In genomic region chr19:45471116-45471865, GRCh38 we compare ENCODE assay signal across 1 cellular context.
TF ChIP-seq lines count a peak whose summit lies in the region.

No MANE protein-coding gene starts in this region.

TF ChIP-seq in A549, 52 proteins besides CTCF, POLR2A, EP300 and RAD21:
- TF ChIP-seq POLR2AphosphoS2 (conservative IDR thresholded peaks at IDR 0.05; ENCODE audit: low read length) (peak; percentile 91), TFCP2L1 (CRISPR knock-in tag; IDR thresholded peaks at IDR 0.05) (peak; percentile 78; the same call in 1 of the 2 replicates), HOXA7 (CRISPR knock-in tag; IDR thresholded peaks at IDR 0.05) (peak; percentile 78; the same call in 1 of the 2 replicates), FOSB (CRISPR knock-in tag; IDR thresholded peaks at IDR 0.05) (peak; percentile 54)
- TF ChIP-seq, protein P1, sequence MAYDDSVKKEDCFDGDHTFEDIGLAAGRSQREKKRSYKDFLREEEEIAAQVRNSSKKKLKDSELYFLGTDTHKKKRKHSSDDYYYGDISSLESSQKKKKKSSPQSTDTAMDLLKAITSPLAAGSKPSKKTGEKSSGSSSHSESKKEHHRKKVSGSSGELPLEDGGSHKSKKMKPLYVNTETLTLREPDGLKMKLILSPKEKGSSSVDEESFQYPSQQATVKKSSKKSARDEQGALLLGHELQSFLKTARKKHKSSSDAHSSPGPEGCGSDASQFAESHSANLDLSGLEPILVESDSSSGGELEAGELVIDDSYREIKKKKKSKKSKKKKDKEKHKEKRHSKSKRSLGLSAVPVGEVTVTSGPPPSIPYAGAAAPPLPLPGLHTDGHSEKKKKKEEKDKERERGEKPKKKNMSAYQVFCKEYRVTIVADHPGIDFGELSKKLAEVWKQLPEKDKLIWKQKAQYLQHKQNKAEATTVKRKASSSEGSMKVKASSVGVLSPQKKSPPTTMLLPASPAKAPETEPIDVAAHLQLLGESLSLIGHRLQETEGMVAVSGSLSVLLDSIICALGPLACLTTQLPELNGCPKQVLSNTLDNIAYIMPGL (CRISPR knock-in tag; IDR thresholded peaks at IDR 0.05; ENCODE audit: borderline replicate concordance): no peak; the same call in 1 of the 2 replicates
TF ChIP-seq in A549: peak in this region for 4.
